Comparison of ENCODE assay signal across 13 cellular contexts in the genomic region with DNA sequence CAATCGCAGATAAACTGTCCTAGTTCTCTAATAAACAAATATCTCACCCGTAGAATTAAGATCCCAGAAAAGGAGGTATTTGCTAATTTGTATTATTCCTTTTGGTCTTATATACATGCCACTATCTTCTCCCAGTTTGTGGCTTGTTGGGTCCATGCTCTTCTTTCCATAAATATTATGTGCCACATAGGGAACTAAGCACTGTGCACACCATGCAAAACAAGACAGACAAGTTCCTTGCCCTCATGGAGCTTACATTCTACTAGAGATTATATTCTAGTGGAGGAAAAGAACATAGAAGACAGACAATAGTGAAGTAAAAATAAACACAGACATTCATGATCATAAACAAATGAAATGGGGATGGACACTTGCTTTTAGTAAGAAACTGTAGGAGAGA. TPM values are rescaled to one million over a fixed set of nuclear protein-coding genes. Genes with fewer than 3 reads are reported as not detected.
DNase-seq lines count a peak whose midpoint lies in the region; ATAC-seq and TF ChIP-seq lines count a peak whose summit lies in the region.
"Had no signal": no experiment of that assay in that cellular context is flagged by ENCODE, and none has a peak within 500 bp of the region (broad histone marks: within the 10 kb centered on the region; RNA-seq: fewer than 3 reads in every experiment).

No MANE protein-coding gene starts in this region.

- TF ChIP-seq CTCF in MCF 10A (IDR thresholded peaks at IDR 0.05; ENCODE audit: unreplicated experiment) (no peak), breast epithelium (IDR thresholded peaks at IDR 0.05) (no peak)

- intact Hi-C loops in MCF 10A (cut with micrococcal nuclease) (no loop called here), breast epithelium (cut with DNase I; ENCODE audit: low total_unique reads) (no loop called here)

- no peaks in the 10 kb centered on the region for H3K4me1 ChIP-seq in breast epithelium
- H3K4me1 ChIP-seq: BE2C had no signal

- DNase-seq in MCF 10A (ENCODE audit: unreplicated experiment), result no peak
- DNase-seq in breast epithelium (ENCODE audit: low spot score in 2 of 2), result no peak
- no peak for DNase-seq in T-helper 17 cell
- DNase-seq in activated naive CD8-positive, alpha-beta T cell treated with anti-CD3 and anti-CD28 coated beads, Interleukin-2, amount 50 U/mL, for 24 hours, result no peak
- no peak for DNase-seq in activated CD8-positive, alpha-beta memory T cell treated with anti-CD3 and anti-CD28 coated beads, Interleukin-2, amount 50 U/mL, for 48 hours
- DNase-seq: BE2C, DMS53, GF-D8, GM23248 had no signal

- H3K27ac ChIP-seq in breast epithelium, result no peak overlapping the region
- H3K27ac ChIP-seq: A549, C4-2B, GM23248 had no signal

- POLR2A ChIA-PET in MCF 10A (lab: Yijun Ruan, JAX), result interaction anchor here (0.7 to 1.1 kb wide), 3 partner anchors 12 to 377 kb away, joined by 3 read pairs; no protein-coding TSS in a partner anchor

- CTCF ChIA-PET in MCF 10A (lab: Yijun Ruan, JAX), result interaction anchor here (0.6 kb wide), 2 partner anchors 286 to 665 kb away, joined by 3 read pairs; no protein-coding TSS in a partner anchor

- ATAC-seq in T-helper 17 cell (no peak), HG02588 (IDR thresholded peaks at IDR 0.05; ENCODE audit: unreplicated experiment) (no peak), esophagus mucosa (no peak)
- ATAC-seq in activated naive CD8-positive, alpha-beta T cell treated with anti-CD3 and anti-CD28 coated beads, Interleukin-2, amount 50 U/mL, for 24 hours, result no peak
- ATAC-seq: A549 had no signal

- H3K36me3 Mint-ChIP-seq in MCF 10A (ENCODE audit: insufficient read depth, unreplicated experiment) (peaks cover 71% of the 10 kb centered on the region), T-helper 17 cell (ENCODE audit: low read depth) (peaks cover 6% of the 10 kb centered on the region)
- H3K36me3 Mint-ChIP-seq in activated naive CD8-positive, alpha-beta T cell treated with anti-CD3 and anti-CD28 coated beads, Interleukin-2, amount 50 U/mL, for 24 hours (ENCODE audit: low read depth), result peaks cover 68% of the 10 kb centered on the region

- H3K9me3 Mint-ChIP-seq in MCF 10A (ENCODE audit: unreplicated experiment), result no peaks in the 10 kb centered on the region
- H3K9me3 Mint-ChIP-seq in activated naive CD8-positive, alpha-beta T cell treated with anti-CD3 and anti-CD28 coated beads, Interleukin-2, amount 50 U/mL, for 24 hours, result no peaks in the 10 kb centered on the region

- H3K36me3 ChIP-seq in breast epithelium, result no peaks in the 10 kb centered on the region

- H3K27me3 Mint-ChIP-seq in MCF 10A (ENCODE audit: insufficient read depth, unreplicated experiment), result no peaks in the 10 kb centered on the region
- no peaks in the 10 kb centered on the region for H3K27me3 Mint-ChIP-seq in T-helper 17 cell
- no peaks in the 10 kb centered on the region for H3K27me3 Mint-ChIP-seq in activated naive CD8-positive, alpha-beta T cell treated with anti-CD3 and anti-CD28 coated beads, Interleukin-2, amount 50 U/mL, for 24 hours

- no peak for TF ChIP-seq POLR2A in breast epithelium (IDR thresholded peaks at IDR 0.05)

- H3K9me3 ChIP-seq in breast epithelium (no peaks in the 10 kb centered on the region), T-helper 17 cell (ENCODE audit: control insufficient read depth, low read length, poor library complexity, severe bottlenecking) (no peaks in the 10 kb centered on the region)
- H3K9me3 ChIP-seq: A549, BE2C had no signal

- H3K27ac Mint-ChIP-seq in MCF 10A (ENCODE audit: low read depth, unreplicated experiment) (peak overlapping the region; percentile 1), T-helper 17 cell (peak overlapping the region; percentile 61)
- peak overlapping the region; percentile 37 for H3K27ac Mint-ChIP-seq in activated naive CD8-positive, alpha-beta T cell treated with anti-CD3 and anti-CD28 coated beads, Interleukin-2, amount 50 U/mL, for 24 hours

- H3K4me1 Mint-ChIP-seq in MCF 10A (ENCODE audit: insufficient read depth, unreplicated experiment) (peaks cover 15% of the 10 kb centered on the region), T-helper 17 cell (peaks cover 20% of the 10 kb centered on the region)
- H3K4me1 Mint-ChIP-seq in activated naive CD8-positive, alpha-beta T cell treated with anti-CD3 and anti-CD28 coated beads, Interleukin-2, amount 50 U/mL, for 24 hours, result peaks cover 28% of the 10 kb centered on the region

- no peaks in the 10 kb centered on the region for H3K27me3 ChIP-seq in breast epithelium
- H3K27me3 ChIP-seq: BE2C had no signal

- H3K4me3 ChIP-seq in breast epithelium, result no peak overlapping the region
- H3K4me3 ChIP-seq: A549, GM23248 had no signal

- no peak overlapping the region for H3K4me3 Mint-ChIP-seq in MCF 10A (ENCODE audit: unreplicated experiment)
- H3K4me3 Mint-ChIP-seq in T-helper 17 cell, result no peak overlapping the region
- H3K4me3 Mint-ChIP-seq in activated naive CD8-positive, alpha-beta T cell treated with anti-CD3 and anti-CD28 coated beads, Interleukin-2, amount 50 U/mL, for 24 hours, result no peak overlapping the region

- BruUV-seq in MCF 10A (replicated peaks; lab: Mats Ljungman, UMichigan), result no TSS peak

RNA-seq across cellular contexts. Expression of a gene that starts 4.7 kb away (rescaled TPM):
- 166 and 240 TPM in 2 replicates for total RNA-seq in MCF 10A (2022)
- total RNA-seq in breast epithelium, result 10 to 100 TPM; 80.6 to 90.8 (median 89.4) TPM
- total RNA-seq in T-helper 17 cell, result 10 to 100 TPM; 40.0 to 44.8 TPM
- 61.3 TPM for total RNA-seq in esophagus mucosa

RNA-seq across cellular contexts. Expression of a gene that starts 5.6 kb away (rescaled TPM):
- total RNA-seq in MCF 10A (2022), result 289 and 303 TPM in 2 replicates
- total RNA-seq in breast epithelium, result 100 to 1,000 TPM; 265 to 355 (median 330) TPM
- total RNA-seq in T-helper 17 cell, result 100 to 1,000 TPM; 324 to 380 TPM
- 129 TPM for total RNA-seq in esophagus mucosa

RNA-seq across cellular contexts. Expression of a gene that starts 45.7 kb away (rescaled TPM):
- total RNA-seq in MCF 10A (2022) (0.28 and 0.39 TPM in 2 replicates), breast epithelium (1 to 10 TPM; 2.0 to 3.0 (median 2.2) TPM), T-helper 17 cell (under 1 TPM in 1 of 2 donors, not detected in 1; 0.47 TPM), esophagus mucosa (0.52 TPM)

RNA-seq across cellular contexts. Expression of a gene that starts 51.3 kb away (rescaled TPM):
- 9.3 and 10.0 TPM in 2 replicates for total RNA-seq in MCF 10A (2022)
- 10 to 100 TPM in 1 of 3 donors, 1 to 10 TPM in 2; 6.6 to 10.1 (median 9.2) TPM for total RNA-seq in breast epithelium
- 10 to 100 TPM in 1 of 2 donors, 1 to 10 TPM in 1; 8.9 to 10.0 TPM for total RNA-seq in T-helper 17 cell
- 8.2 TPM for total RNA-seq in esophagus mucosa

RNA-seq across cellular contexts. Expression of a gene that starts 57.4 kb away (rescaled TPM):
- total RNA-seq in MCF 10A (2022) (20.7 and 27.8 TPM in 2 replicates), breast epithelium (10 to 100 TPM; 88.8 to 92.8 (median 91.8) TPM), T-helper 17 cell (10 to 100 TPM; 41.7 to 60.3 TPM), esophagus mucosa (15.1 TPM)

Comparison
In these comparisons a context has a peak if more than half of its experiments do, and no peak if none do; other contexts are left out.
1. H3K27ac Mint-ChIP-seq: peak in every context shown above with its lines; median percentile 61 in T-helper 17 cell; 37 in activated naive CD8-positive, alpha-beta T cell treated with anti-CD3 and anti-CD28 coated beads, Interleukin-2, amount 50 U/mL, for 24 hours; 1 in MCF 10A.